In the genomic region with DNA sequence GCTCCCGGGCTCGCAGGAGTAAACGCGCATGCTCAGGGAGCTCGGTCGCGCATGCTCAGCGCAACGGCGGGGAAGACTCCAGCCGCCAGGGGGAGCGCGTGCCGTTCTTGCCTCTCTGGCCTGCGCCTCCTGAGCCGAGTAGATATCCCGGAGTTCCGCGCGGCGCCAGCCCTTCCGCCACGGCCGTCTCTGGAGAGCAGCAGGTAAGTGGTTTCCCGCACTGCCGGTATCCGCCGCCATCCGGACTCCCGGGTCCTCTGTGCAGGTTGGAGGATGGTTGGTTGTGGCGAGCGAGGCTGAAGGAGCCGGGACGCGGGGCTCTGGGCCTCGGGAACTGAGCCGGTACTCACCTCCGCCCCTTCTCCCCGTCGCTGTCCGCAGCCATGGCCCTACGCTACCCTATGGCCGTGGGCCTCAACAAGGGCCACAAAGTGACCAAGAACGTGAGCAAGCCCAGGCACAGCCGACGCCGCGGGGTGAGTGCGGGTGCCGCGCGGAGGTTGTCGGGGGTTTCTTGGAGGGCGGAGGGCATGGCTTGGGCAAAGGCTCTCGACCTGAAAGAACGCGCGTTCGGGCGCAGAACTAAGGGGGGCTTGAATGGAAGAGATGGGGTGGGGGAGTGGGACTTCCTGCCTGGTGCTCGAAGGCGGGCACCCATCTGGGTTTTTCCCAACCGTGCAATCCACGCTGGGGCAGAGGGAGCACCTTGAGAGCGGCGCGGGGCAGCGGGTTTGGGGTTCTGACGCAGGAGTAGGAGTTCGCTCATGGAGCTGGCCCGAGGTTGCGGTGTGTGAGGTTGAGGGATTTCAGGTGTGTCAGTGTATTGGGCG, we compare ENCODE assay signal across 1 cellular context.
A peak's percentile ranks its signal among the peaks of the same experiment; 100 is the strongest.
TF ChIP-seq lines count a peak whose summit lies in the region.

Gene RPL36 (plus strand): TSS at position 171 of the 830 bp plus-strand sequence. CDS start 213 bp downstream, at position 384.

TF ChIP-seq in K562, 482 proteins besides CTCF, POLR2A, EP300 and RAD21 (continued from another document and continues in another):
- TF ChIP-seq, protein P1, sequence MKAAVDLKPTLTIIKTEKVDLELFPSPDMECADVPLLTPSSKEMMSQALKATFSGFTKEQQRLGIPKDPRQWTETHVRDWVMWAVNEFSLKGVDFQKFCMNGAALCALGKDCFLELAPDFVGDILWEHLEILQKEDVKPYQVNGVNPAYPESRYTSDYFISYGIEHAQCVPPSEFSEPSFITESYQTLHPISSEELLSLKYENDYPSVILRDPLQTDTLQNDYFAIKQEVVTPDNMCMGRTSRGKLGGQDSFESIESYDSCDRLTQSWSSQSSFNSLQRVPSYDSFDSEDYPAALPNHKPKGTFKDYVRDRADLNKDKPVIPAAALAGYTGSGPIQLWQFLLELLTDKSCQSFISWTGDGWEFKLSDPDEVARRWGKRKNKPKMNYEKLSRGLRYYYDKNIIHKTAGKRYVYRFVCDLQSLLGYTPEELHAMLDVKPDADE (conservative IDR thresholded peaks at IDR 0.05; ENCODE audit: control insufficient read depth, low read depth, low read length), result peak; percentile 68; the same call in 1 of the 2 replicates
- TF ChIP-seq ZNF644 (tag; IDR thresholded peaks at IDR 0.05; ENCODE audit: low read depth), result no peak
- TF ChIP-seq DPF2 (IDR thresholded peaks at IDR 0.05), result 0 out of 2 replicates have a peak, but pooled peaks have one; percentile 13
- TF ChIP-seq HSF4 (CRISPR knock-in tag; IDR thresholded peaks at IDR 0.05; ENCODE audit: borderline replicate concordance), result no peak
- TF ChIP-seq RNF2 (IDR thresholded peaks at IDR 0.05), result peak; percentile 52; the same call in 1 of the 2 replicates
- TF ChIP-seq NCOA2 (IDR thresholded peaks at IDR 0.05; ENCODE audit: partially characterized antibody in 2 of 2), result no peak
- no peak for TF ChIP-seq IRF2 (CRISPR knock-in tag; IDR thresholded peaks at IDR 0.05)
- peak in 1 of 2 experiments; percentile 15; a peak in 1 of 4 replicates for TF ChIP-seq ZMIZ1 (IDR thresholded peaks at IDR 0.05; ENCODE audit: low read depth in 2 of 2, low read length in 2 of 2)
- TF ChIP-seq BHLHE40 (IDR thresholded peaks at IDR 0.05; ENCODE audit: low read length), result peak; percentile 32; the same call in 1 of the 2 replicates
- TF ChIP-seq FOXM1 (IDR thresholded peaks at IDR 0.05; ENCODE audit: low read depth), result peak; percentile 12; the same call in 1 of the 2 replicates
- peak; percentile 66 for TF ChIP-seq FOXM1 (CRISPR knock-in tag; IDR thresholded peaks at IDR 0.05; ENCODE audit: low read depth)
- TF ChIP-seq CC2D1A (IDR thresholded peaks at IDR 0.05), result no peak
- peak; percentile 93 for TF ChIP-seq XRCC5 (IDR thresholded peaks at IDR 0.05; ENCODE audit: low read depth, low read length)
- no peak for TF ChIP-seq CCAR2 (IDR thresholded peaks at IDR 0.05; ENCODE audit: low read depth, low read length)
- TF ChIP-seq ZNF146 (CRISPR knock-in tag; IDR thresholded peaks at IDR 0.05; ENCODE audit: unreplicated experiment), result no peak
- no peak; a peak in 1 of 4 replicates for TF ChIP-seq FOXA3 (CRISPR knock-in tag; conservative IDR thresholded peaks at IDR 0.05 in 1 of 2, IDR thresholded peaks at IDR 0.05 in 1 of 2)
- TF ChIP-seq ZEB2 (IDR thresholded peaks at IDR 0.05), result peak; percentile 15; the same call in 1 of the 2 replicates
- no peak for TF ChIP-seq ZNF347 (CRISPR knock-in tag; IDR thresholded peaks at IDR 0.05; ENCODE audit: low read depth)
- TF ChIP-seq, protein P2, sequence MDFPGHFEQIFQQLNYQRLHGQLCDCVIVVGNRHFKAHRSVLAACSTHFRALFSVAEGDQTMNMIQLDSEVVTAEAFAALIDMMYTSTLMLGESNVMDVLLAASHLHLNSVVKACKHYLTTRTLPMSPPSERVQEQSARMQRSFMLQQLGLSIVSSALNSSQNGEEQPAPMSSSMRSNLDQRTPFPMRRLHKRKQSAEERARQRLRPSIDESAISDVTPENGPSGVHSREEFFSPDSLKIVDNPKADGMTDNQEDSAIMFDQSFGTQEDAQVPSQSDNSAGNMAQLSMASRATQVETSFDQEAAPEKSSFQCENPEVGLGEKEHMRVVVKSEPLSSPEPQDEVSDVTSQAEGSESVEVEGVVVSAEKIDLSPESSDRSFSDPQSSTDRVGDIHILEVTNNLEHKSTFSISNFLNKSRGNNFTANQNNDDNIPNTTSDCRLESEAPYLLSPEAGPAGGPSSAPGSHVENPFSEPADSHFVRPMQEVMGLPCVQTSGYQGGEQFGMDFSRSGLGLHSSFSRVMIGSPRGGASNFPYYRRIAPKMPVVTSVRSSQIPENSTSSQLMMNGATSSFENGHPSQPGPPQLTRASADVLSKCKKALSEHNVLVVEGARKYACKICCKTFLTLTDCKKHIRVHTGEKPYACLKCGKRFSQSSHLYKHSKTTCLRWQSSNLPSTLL (IDR thresholded peaks at IDR 0.05), result no peak; the same call in 1 of the 2 replicates
- TF ChIP-seq RHOXF2B (CRISPR knock-in tag; conservative IDR thresholded peaks at IDR 0.05), result 0 out of 2 replicates have a peak, but pooled peaks have one; percentile 64
- no peak for TF ChIP-seq RFX5 (IDR thresholded peaks at IDR 0.05; ENCODE audit: low read depth, low read length)
- TF ChIP-seq ZNF23 (CRISPR knock-in tag; IDR thresholded peaks at IDR 0.05), result no peak
- TF ChIP-seq EHMT2 (IDR thresholded peaks at IDR 0.05), result no peak
- TF ChIP-seq, protein P3, sequence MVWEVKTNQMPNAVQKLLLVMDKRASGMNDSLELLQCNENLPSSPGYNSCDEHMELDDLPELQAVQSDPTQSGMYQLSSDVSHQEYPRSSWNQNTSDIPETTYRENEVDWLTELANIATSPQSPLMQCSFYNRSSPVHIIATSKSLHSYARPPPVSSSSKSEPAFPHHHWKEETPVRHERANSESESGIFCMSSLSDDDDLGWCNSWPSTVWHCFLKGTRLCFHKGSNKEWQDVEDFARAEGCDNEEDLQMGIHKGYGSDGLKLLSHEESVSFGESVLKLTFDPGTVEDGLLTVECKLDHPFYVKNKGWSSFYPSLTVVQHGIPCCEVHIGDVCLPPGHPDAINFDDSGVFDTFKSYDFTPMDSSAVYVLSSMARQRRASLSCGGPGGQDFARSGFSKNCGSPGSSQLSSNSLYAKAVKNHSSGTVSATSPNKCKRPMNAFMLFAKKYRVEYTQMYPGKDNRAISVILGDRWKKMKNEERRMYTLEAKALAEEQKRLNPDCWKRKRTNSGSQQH (CRISPR knock-in tag; IDR thresholded peaks at IDR 0.05), result no peak
- peak; percentile 59; the same call in 1 of the 2 replicates for TF ChIP-seq ZNF583 (CRISPR knock-in tag; IDR thresholded peaks at IDR 0.05)
- no peak for TF ChIP-seq BRCA1 (IDR thresholded peaks at IDR 0.05)
- 0 out of 2 replicates have a peak, but pooled peaks have one; percentile 63 for TF ChIP-seq BRCA1 (CRISPR knock-in tag; IDR thresholded peaks at IDR 0.05)
- TF ChIP-seq, protein P4, sequence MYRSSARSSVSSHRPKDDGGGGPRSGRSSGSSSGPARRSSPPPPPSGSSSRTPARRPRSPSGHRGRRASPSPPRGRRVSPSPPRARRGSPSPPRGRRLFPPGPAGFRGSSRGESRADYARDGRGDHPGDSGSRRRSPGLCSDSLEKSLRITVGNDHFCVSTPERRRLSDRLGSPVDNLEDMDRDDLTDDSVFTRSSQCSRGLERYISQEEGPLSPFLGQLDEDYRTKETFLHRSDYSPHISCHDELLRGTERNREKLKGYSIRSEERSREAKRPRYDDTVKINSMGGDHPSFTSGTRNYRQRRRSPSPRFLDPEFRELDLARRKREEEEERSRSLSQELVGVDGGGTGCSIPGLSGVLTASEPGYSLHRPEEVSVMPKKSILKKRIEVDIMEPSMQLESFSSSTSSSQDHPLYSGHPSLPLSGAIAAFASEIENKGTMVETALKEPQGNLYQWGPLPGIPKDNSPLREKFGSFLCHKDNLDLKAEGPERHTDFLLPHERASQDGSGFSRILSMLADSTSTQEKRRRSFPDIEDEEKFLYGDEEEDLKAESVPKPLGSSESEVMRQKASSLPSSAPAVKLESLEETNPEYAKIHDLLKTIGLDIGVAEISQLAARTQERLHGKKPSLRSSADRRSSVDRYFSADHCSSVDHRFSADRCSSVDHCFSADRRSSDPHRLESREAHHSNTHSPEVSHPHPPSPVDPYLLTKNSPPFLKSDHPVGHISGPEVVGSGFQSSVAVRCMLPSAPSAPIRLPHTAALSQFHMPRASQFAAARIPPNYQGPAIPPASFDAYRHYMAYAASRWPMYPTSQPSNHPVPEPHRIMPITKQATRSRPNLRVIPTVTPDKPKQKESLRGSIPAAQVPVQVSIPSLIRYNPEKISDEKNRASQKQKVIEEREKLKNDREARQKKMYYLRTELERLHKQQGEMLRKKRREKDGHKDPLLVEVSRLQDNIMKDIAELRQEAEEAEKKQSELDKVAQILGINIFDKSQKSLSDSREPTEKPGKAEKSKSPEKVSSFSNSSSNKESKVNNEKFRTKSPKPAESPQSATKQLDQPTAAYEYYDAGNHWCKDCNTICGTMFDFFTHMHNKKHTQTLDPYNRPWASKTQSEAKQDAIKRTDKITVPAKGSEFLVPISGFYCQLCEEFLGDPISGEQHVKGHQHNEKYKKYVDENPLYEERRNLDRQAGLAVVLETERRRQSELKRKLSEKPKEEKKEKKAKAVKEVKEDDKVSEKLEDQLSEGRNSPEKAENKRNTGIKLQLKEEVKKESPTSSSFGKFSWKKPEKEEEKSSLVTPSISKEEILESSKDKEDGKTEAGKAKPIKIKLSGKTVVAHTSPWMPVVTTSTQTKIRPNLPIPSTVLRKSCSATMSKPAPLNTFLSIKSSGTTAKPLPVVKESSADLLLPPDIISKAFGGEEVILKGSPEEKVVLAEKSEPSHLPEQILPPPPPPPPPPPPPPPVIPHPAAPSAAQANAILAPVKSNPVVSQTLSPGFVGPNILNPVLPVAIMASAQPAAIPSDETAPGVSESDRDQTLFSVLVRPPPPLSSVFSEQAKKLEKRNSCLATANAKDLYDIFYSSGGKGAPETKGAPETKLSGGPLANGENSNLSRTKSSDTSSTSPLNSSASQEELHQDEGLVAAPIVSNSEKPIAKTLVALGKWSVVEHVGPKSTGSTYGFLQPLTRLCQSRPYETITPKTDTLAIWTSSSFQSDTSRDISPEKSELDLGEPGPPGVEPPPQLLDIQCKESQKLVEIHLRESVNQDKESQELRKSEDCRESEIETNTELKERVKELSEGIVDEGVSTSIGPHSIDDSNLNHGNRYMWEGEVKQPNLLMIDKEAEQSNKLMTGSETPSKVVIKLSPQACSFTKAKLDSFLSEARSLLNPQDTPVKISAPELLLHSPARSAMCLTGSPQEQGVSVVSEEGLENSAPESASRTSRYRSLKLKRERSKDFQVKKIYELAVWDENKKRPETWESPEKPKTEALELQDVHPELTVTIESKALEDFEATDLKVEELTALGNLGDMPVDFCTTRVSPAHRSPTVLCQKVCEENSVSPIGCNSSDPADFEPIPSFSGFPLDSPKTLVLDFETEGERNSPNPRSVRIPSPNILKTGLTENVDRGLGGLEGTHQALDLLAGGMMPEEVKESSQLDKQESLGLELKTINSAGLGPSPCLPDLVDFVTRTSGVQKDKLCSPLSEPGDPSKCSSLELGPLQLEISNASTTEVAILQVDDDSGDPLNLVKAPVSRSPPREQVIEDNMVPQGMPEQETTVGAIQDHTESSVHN (IDR thresholded peaks at IDR 0.05; ENCODE audit: borderline replicate concordance in 1 of 2, low read depth in 1 of 2), result peak in 1 of 2 experiments; percentile 97; a peak in 2 of 4 replicates
- no peak for TF ChIP-seq CSDE1 (IDR thresholded peaks at IDR 0.05)
- TF ChIP-seq NR3C1 (CRISPR knock-in tag; IDR thresholded peaks at IDR 0.05), result no peak
- no peak for TF ChIP-seq ZC3H8 (IDR thresholded peaks at IDR 0.05)
- TF ChIP-seq ARID2 (IDR thresholded peaks at IDR 0.05), result no peak
- no peak for TF ChIP-seq CHD1 (IDR thresholded peaks at IDR 0.05; ENCODE audit: low read length)
- TF ChIP-seq HNRNPK (IDR thresholded peaks at IDR 0.05; ENCODE audit: low read depth, low read length, poor library complexity, severe bottlenecking), result no peak
- TF ChIP-seq CREB1 (IDR thresholded peaks at IDR 0.05), result peak; percentile 36; the same call in 1 of the 2 replicates
- TF ChIP-seq CREB1 (CRISPR knock-in tag; IDR thresholded peaks at IDR 0.05), result peak; percentile 66
- TF ChIP-seq FOSL1 (tag; conservative IDR thresholded peaks at IDR 0.05), result no peak
- TF ChIP-seq KLF13 (tag; IDR thresholded peaks at IDR 0.05; ENCODE audit: borderline replicate concordance, low read depth), result peak; percentile 15; the same call in 1 of the 2 replicates
- no peak for TF ChIP-seq SIX5 (IDR thresholded peaks at IDR 0.05; ENCODE audit: borderline replicate concordance in 1 of 2, insufficient read depth in 1 of 2, low read depth in 1 of 2, low read length in 2 of 2)
- no peak for TF ChIP-seq PRMT5 (CRISPR knock-in tag; IDR thresholded peaks at IDR 0.05)
- TF ChIP-seq ZNF707 (CRISPR knock-in tag; conservative IDR thresholded peaks at IDR 0.05), result no peak
- TF ChIP-seq KLF6 (CRISPR knock-in tag; IDR thresholded peaks at IDR 0.05; ENCODE audit: borderline replicate concordance), result no peak
- TF ChIP-seq ETV5 (CRISPR knock-in tag; IDR thresholded peaks at IDR 0.05; ENCODE audit: low read depth), result peak; percentile 63; the same call in 1 of the 2 replicates
- TF ChIP-seq E2F1 (CRISPR knock-in tag; IDR thresholded peaks at IDR 0.05), result 0 out of 2 replicates have a peak, but pooled peaks have one; percentile 72
- peak; percentile 79 for TF ChIP-seq CXXC5 (CRISPR knock-in tag; IDR thresholded peaks at IDR 0.05)
- no peak for TF ChIP-seq CBX2 (IDR thresholded peaks at IDR 0.05; ENCODE audit: insufficient read depth, low read length, poor library complexity, severe bottlenecking)
